In genomic region chr1:31787261-31787660, GRCh38 we compare ENCODE assay signal across 10 cellular contexts. TPM values are rescaled to one million over a fixed set of nuclear protein-coding genes. Genes with fewer than 3 reads are reported as not detected.
DNase-seq lines count a peak whose midpoint lies in the region; ATAC-seq and TF ChIP-seq lines count a peak whose summit lies in the region.
"Had no signal": no experiment of that assay in that cellular context is flagged by ENCODE, and none has a peak within 500 bp of the region (broad histone marks: within the 10 kb centered on the region; RNA-seq: fewer than 3 reads in every experiment).

No MANE protein-coding gene starts in this region.

- H3K4me1 ChIP-seq in BLaER1 (peaks cover 69% of the 10 kb centered on the region), upper lobe of left lung (peaks cover 5 to 15% (median 13%) of the 10 kb centered on the region in 4 donors)
- H3K4me1 ChIP-seq: uterus had no signal

- TF ChIP-seq EP300 in upper lobe of left lung (IDR thresholded peaks at IDR 0.05), result no peak

- 84 to 96% methylated on average over 3 of the region's 3 CpGs for WGBS in upper lobe of left lung, 2 donors

- CTCF ChIA-PET in Calu3 (lab: Charles Lee), result interaction anchor here (0.8 to 2.6 kb wide), 2 partner anchors 42 to 228 kb away, joined by 3 to 30 read pairs; no protein-coding TSS in a partner anchor

- peaks cover 8% of the 10 kb centered on the region for H3K27me3 Mint-ChIP-seq in Calu3 (ENCODE audit: unreplicated experiment)
- H3K27me3 Mint-ChIP-seq in activated naive CD8-positive, alpha-beta T cell treated with anti-CD3 and anti-CD28 coated beads, Interleukin-2, amount 10 ng/mL, durations not matched to agents 7 days and 5 days, result no peaks in the 10 kb centered on the region
- peaks cover 3% of the 10 kb centered on the region for H3K27me3 Mint-ChIP-seq in mesothelial cell of epicardium (ENCODE audit: low read depth)

- H3K4me3 ChIP-seq in BLaER1, result no peak overlapping the region
- H3K4me3 ChIP-seq in upper lobe of left lung, result no peak overlapping the region
- H3K4me3 ChIP-seq: uterus had no signal

- H3K9ac ChIP-seq in BLaER1, result no peak overlapping the region

- no peaks in the 10 kb centered on the region for H4K20me1 ChIP-seq in BLaER1

- H3K4me3 Mint-ChIP-seq in Calu3 (ENCODE audit: low read depth, unreplicated experiment) (peak overlapping the region; percentile 73), mesothelial cell of epicardium (peak overlapping the region; percentile 78)
- peak overlapping the region; percentile 86 for H3K4me3 Mint-ChIP-seq in activated naive CD8-positive, alpha-beta T cell treated with anti-CD3 and anti-CD28 coated beads, Interleukin-2, amount 10 ng/mL, durations not matched to agents 7 days and 5 days

- H3K36me3 Mint-ChIP-seq in Calu3 (ENCODE audit: insufficient read depth, unreplicated experiment) (peaks cover 22% of the 10 kb centered on the region), mesothelial cell of epicardium (no peaks in the 10 kb centered on the region)
- H3K36me3 Mint-ChIP-seq in activated naive CD8-positive, alpha-beta T cell treated with anti-CD3 and anti-CD28 coated beads, Interleukin-2, amount 10 ng/mL, durations not matched to agents 7 days and 5 days, result no peaks in the 10 kb centered on the region

- H3K27me3 ChIP-seq in BLaER1, result no peaks in the 10 kb centered on the region
- no peaks in the 10 kb centered on the region for H3K27me3 ChIP-seq in upper lobe of left lung
- H3K27me3 ChIP-seq: uterus had no signal

- TF ChIP-seq POLR2A in upper lobe of left lung (IDR thresholded peaks at IDR 0.05), result no peak

- intact Hi-C loops in Calu3 (cut with micrococcal nuclease; ENCODE audit: unreplicated experiment), result no loop called here

- peaks cover 10% of the 10 kb centered on the region for H3K4me1 Mint-ChIP-seq in Calu3 (ENCODE audit: low read depth, unreplicated experiment)
- H3K4me1 Mint-ChIP-seq in activated naive CD8-positive, alpha-beta T cell treated with anti-CD3 and anti-CD28 coated beads, Interleukin-2, amount 10 ng/mL, durations not matched to agents 7 days and 5 days, result peaks cover 14% of the 10 kb centered on the region
- H3K4me1 Mint-ChIP-seq in mesothelial cell of epicardium, result peaks cover 21% of the 10 kb centered on the region

- no peaks in the 10 kb centered on the region for H3K9me3 ChIP-seq in BLaER1
- H3K9me3 ChIP-seq in upper lobe of left lung, result no peaks in the 10 kb centered on the region
- H3K9me3 ChIP-seq: uterus had no signal

- H3K9me3 Mint-ChIP-seq in Calu3 (ENCODE audit: low read depth, unreplicated experiment), result no peaks in the 10 kb centered on the region
- H3K9me3 Mint-ChIP-seq in activated naive CD8-positive, alpha-beta T cell treated with anti-CD3 and anti-CD28 coated beads, Interleukin-2, amount 10 ng/mL, durations not matched to agents 7 days and 5 days, result no peaks in the 10 kb centered on the region
- no peaks in the 10 kb centered on the region for H3K9me3 Mint-ChIP-seq in mesothelial cell of epicardium

- ATAC-seq in activated naive CD8-positive, alpha-beta T cell treated with anti-CD3 and anti-CD28 coated beads, Interleukin-2, amount 10 ng/mL, durations not matched to agents 7 days and 5 days (ENCODE audit: low read depth), result no peak
- ATAC-seq in upper lobe of left lung (ENCODE audit: low FRiP score in 2 of 2), result no peak

- POLR2A ChIA-PET in activated naive CD8-positive, alpha-beta T cell treated with anti-CD3 and anti-CD28 coated beads, Interleukin-2, amount 10 ng/mL, durations not matched to agents 7 days and 5 days (lab: Charles Lee), result interaction anchor here (1.0 kb wide), 1 partner anchor 27 kb away, joined by 3 read pairs; no protein-coding TSS in a partner anchor

- H3K27ac Mint-ChIP-seq in Calu3 (ENCODE audit: unreplicated experiment) (peak overlapping the region; percentile 80), mesothelial cell of epicardium (no peak overlapping the region)
- H3K27ac Mint-ChIP-seq in activated naive CD8-positive, alpha-beta T cell treated with anti-CD3 and anti-CD28 coated beads, Interleukin-2, amount 10 ng/mL, durations not matched to agents 7 days and 5 days, result no peak overlapping the region

- peak overlapping the region; percentile 36; the same call in 1 of the 2 replicates for H3K27ac ChIP-seq in BLaER1
- H3K27ac ChIP-seq in upper lobe of left lung, result peak overlapping the region in 1 of 4 donors; percentile 87

- H3K4me2 ChIP-seq in BLaER1, result peak overlapping the region; percentile 98

- no peak for TF ChIP-seq CTCF in Calu3 (IDR thresholded peaks at IDR 0.05; ENCODE audit: unreplicated experiment)
- no peak for TF ChIP-seq CTCF in mesothelial cell of epicardium (IDR thresholded peaks at IDR 0.05; ENCODE audit: unreplicated experiment)
- no peak for TF ChIP-seq CTCF in upper lobe of left lung (IDR thresholded peaks at IDR 0.05)

- BruUV-seq in Calu3 (replicated peaks; lab: Mats Ljungman, UMichigan), result no TSS peak

- H3K36me3 ChIP-seq in BLaER1, result no peaks in the 10 kb centered on the region
- no peaks in the 10 kb centered on the region for H3K36me3 ChIP-seq in upper lobe of left lung
- H3K36me3 ChIP-seq: uterus had no signal

- DNase-seq in Calu3 (no peak), mesothelial cell of epicardium (ENCODE audit: low spot score in 2 of 2, unreplicated experiment in 2 of 2) (no peak), anterior cingulate cortex (lab: John Stamatoyannopoulos, UW) (no peak), upper lobe of left lung (no peak), NCI-H1105 (lab: John Stamatoyannopoulos, UW) (no peak)
- peak; percentile 29 for DNase-seq in activated naive CD8-positive, alpha-beta T cell treated with anti-CD3 and anti-CD28 coated beads, Interleukin-2, amount 10 ng/mL, durations not matched to agents 7 days and 5 days
- DNase-seq in NK-92 treated with Interleukin-12 subunit alpha and Interleukin-12 subunit beta, amount 100 ng/mL, for 24 hours (lab: John Stamatoyannopoulos, UW), result no peak
- DNase-seq: DMS79 had no signal

RNA-seq across cellular contexts. Expression of gene ADGRB2, which starts 23.1 kb away (rescaled TPM):
- 1.9 and 2.9 TPM in 2 replicates for total RNA-seq in Calu3 (2022)
- total RNA-seq in activated naive CD8-positive, alpha-beta T cell treated with anti-CD3 and anti-CD28 coated beads, Interleukin-2, amount 10 ng/mL, durations not matched to agents 7 days and 5 days, result under 1 TPM; 0.74 to 0.75 TPM
- total RNA-seq in mesothelial cell of epicardium, result 21.5 to 24.0 TPM (median 21.9 TPM) in 3 replicates
- 1 to 10 TPM in 5 of 6 donors, under 1 TPM in 1; 0.34 to 1.9 (median 1.1) TPM for total RNA-seq in upper lobe of left lung

RNA-seq across cellular contexts. Expression of gene SPOCD1, which starts 28.6 kb away (rescaled TPM):
- 6.3 and 8.4 TPM in 2 replicates for total RNA-seq in Calu3 (2022)
- under 1 TPM; 0.34 to 0.36 TPM for total RNA-seq in activated naive CD8-positive, alpha-beta T cell treated with anti-CD3 and anti-CD28 coated beads, Interleukin-2, amount 10 ng/mL, durations not matched to agents 7 days and 5 days
- 0.75 to 1.3 TPM (median 1.0 TPM) in 3 replicates for total RNA-seq in mesothelial cell of epicardium
- 10 to 100 TPM in 3 of 6 donors, 1 to 10 TPM in 3; 7.3 to 63.3 (median 10.4) TPM for total RNA-seq in upper lobe of left lung
